Comparison of ENCODE assay signal across 23 cellular contexts in the genomic region with DNA sequence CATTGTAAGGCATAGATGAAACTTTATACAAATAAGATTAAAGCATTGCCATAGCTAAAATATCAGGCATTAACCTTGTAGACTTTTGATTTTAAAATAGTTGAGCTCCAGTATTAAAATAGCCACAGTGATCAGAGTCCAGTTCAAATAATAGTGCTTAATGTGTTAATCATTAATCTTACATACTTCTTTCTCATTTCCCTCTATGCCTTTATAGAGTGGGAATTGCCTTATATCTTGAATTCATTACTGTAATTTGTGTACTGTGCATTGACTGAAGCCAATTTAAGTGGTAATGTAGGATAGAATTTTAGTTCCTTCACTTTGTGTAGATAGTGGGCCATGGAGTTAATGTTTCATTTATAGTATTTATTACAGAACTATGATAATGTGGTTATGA.
"Had no signal": no experiment of that assay in that cellular context is flagged by ENCODE, and none has a peak within 500 bp of the region (broad histone marks: within the 10 kb centered on the region; RNA-seq: fewer than 3 reads in every experiment).

No MANE protein-coding gene starts in this region.

- H3K27ac ChIP-seq: epithelial cell of prostate, esophagus squamous epithelium, gastroesophageal sphincter, left ventricle myocardium inferior, pancreas, prostate gland, tibial nerve, upper lobe of right lung, vagina had no signal

- H3K27me3 Mint-ChIP-seq: dendritic cell treated with granulocyte-macrophage colony-stimulating factor and Interleukin-4, amounts not matched to agents 40 ng/mL and 50 ng/mL, for 4 days; effector memory CD8-positive, alpha-beta T cell; natural killer cell treated with Interleukin-12 subunit alpha and Interleukin-12 subunit beta and Interleukin-15 and Interleukin-18, amount 100 ng/mL, for 72 hours; stimulated activated naive B cell treated with anti-CD40 and anti-IgM and Interleukin-4, amounts not matched to agents 10 μg/mL and 1 μg/mL and 100 μg/mL, for 72 hours; stimulated activated naive CD8-positive, alpha-beta T cell treated with anti-CD3 and anti-CD28 coated beads, Interleukin-15, amount 100 ng/mL, for 72 hours had no signal

- H3K4me3 ChIP-seq: esophagus squamous epithelium, gastroesophageal sphincter, left ventricle myocardium inferior, lung, pancreas, prostate gland, testis, tibial nerve, upper lobe of right lung, vagina had no signal

- H3K9me3 Mint-ChIP-seq: effector memory CD8-positive, alpha-beta T cell; natural killer cell treated with Interleukin-12 subunit alpha and Interleukin-12 subunit beta and Interleukin-15 and Interleukin-18, amount 100 ng/mL, for 72 hours; stimulated activated naive B cell treated with anti-CD40 and anti-IgM and Interleukin-4, amounts not matched to agents 10 μg/mL and 1 μg/mL and 100 μg/mL, for 72 hours; stimulated activated naive CD8-positive, alpha-beta T cell treated with anti-CD3 and anti-CD28 coated beads, Interleukin-15, amount 100 ng/mL, for 72 hours had no signal

- H3K36me3 Mint-ChIP-seq: immature natural killer cell; natural killer cell treated with Interleukin-12 subunit alpha and Interleukin-12 subunit beta and Interleukin-15 and Interleukin-18, amount 100 ng/mL, for 72 hours; stimulated activated naive B cell treated with anti-CD40 and anti-IgM and Interleukin-4, amounts not matched to agents 10 μg/mL and 1 μg/mL and 100 μg/mL, for 72 hours had no signal

- H3K4me1 ChIP-seq: esophagus squamous epithelium, gastroesophageal sphincter, left ventricle myocardium inferior, prostate gland, testis, tibial nerve, upper lobe of right lung, vagina had no signal

- H3K9me3 ChIP-seq: esophagus squamous epithelium, pancreas, prostate gland, testis, upper lobe of right lung, vagina had no signal

- DNase-seq: effector memory CD8-positive, alpha-beta T cell; esophagus squamous epithelium; foreskin fibroblast; immature natural killer cell; left ventricle myocardium inferior; mesenchymal stem cell; midbrain; occipital lobe; pancreas; stimulated activated CD4-positive, alpha-beta T cell treated with anti-CD3 and anti-CD28 coated beads, Interleukin-2, amount 100 ng/mL, for 24 hours; stimulated activated CD4-positive, alpha-beta T cell treated with anti-CD3 and anti-CD28 coated beads, Interleukin-4, amount 100 ng/mL, for 4 hours; stimulated activated naive B cell treated with anti-CD40 and anti-IgM and Interleukin-4, amounts not matched to agents 10 μg/mL and 1 μg/mL and 100 μg/mL, for 72 hours; stimulated activated naive CD8-positive, alpha-beta T cell treated with anti-CD3 and anti-CD28 coated beads, Interleukin-15, amount 100 ng/mL, for 72 hours; upper lobe of right lung had no signal

- H3K4me3 Mint-ChIP-seq: dendritic cell treated with granulocyte-macrophage colony-stimulating factor and Interleukin-4, amounts not matched to agents 40 ng/mL and 50 ng/mL, for 4 days; effector memory CD8-positive, alpha-beta T cell; immature natural killer cell; natural killer cell treated with Interleukin-12 subunit alpha and Interleukin-12 subunit beta and Interleukin-15 and Interleukin-18, amount 100 ng/mL, for 72 hours; stimulated activated naive B cell treated with anti-CD40 and anti-IgM and Interleukin-4, amounts not matched to agents 10 μg/mL and 1 μg/mL and 100 μg/mL, for 72 hours; stimulated activated naive CD8-positive, alpha-beta T cell treated with anti-CD3 and anti-CD28 coated beads, Interleukin-15, amount 100 ng/mL, for 72 hours had no signal

- H3K27me3 ChIP-seq: esophagus squamous epithelium, gastroesophageal sphincter, pancreas, testis, tibial nerve, upper lobe of right lung, vagina had no signal

- H3K4me1 Mint-ChIP-seq: immature natural killer cell; stimulated activated naive B cell treated with anti-CD40 and anti-IgM and Interleukin-4, amounts not matched to agents 10 μg/mL and 1 μg/mL and 100 μg/mL, for 72 hours; stimulated activated naive CD8-positive, alpha-beta T cell treated with anti-CD3 and anti-CD28 coated beads, Interleukin-15, amount 100 ng/mL, for 72 hours had no signal

- H3K27ac Mint-ChIP-seq: dendritic cell treated with granulocyte-macrophage colony-stimulating factor and Interleukin-4, amounts not matched to agents 40 ng/mL and 50 ng/mL, for 4 days; effector memory CD8-positive, alpha-beta T cell; immature natural killer cell; natural killer cell treated with Interleukin-12 subunit alpha and Interleukin-12 subunit beta and Interleukin-15 and Interleukin-18, amount 100 ng/mL, for 72 hours; stimulated activated naive B cell treated with anti-CD40 and anti-IgM and Interleukin-4, amounts not matched to agents 10 μg/mL and 1 μg/mL and 100 μg/mL, for 72 hours; stimulated activated naive CD8-positive, alpha-beta T cell treated with anti-CD3 and anti-CD28 coated beads, Interleukin-15, amount 100 ng/mL, for 72 hours had no signal

- H3K36me3 ChIP-seq: esophagus squamous epithelium, gastroesophageal sphincter, left ventricle myocardium inferior, pancreas, prostate gland, tibial nerve, upper lobe of right lung, vagina had no signal
